Comparison of ENCODE assay signal across 10 cellular contexts in genomic region chr2:102424754-102425153, GRCh38. TPM values are rescaled to one million over a fixed set of nuclear protein-coding genes. Genes with fewer than 3 reads are reported as not detected.
DNase-seq lines count a peak whose midpoint lies in the region; ATAC-seq and TF ChIP-seq lines count a peak whose summit lies in the region.
"Had no signal": no experiment of that assay in that cellular context is flagged by ENCODE, and none has a peak within 500 bp of the region (broad histone marks: within the 10 kb centered on the region; RNA-seq: fewer than 3 reads in every experiment).

No MANE protein-coding gene starts in this region.

- CTCF ChIA-PET in CD8-positive, alpha-beta T cell (lab: Charles Lee): interaction anchor here (1.1 to 1.8 kb wide), 2 partner anchors 9 to 48 kb away, joined by 4 to 6 read pairs; partner anchors contain the start of gene SLC9A4

- DNase-seq in CD8-positive, alpha-beta T cell: no peak
- DNase-seq in SW 1271 (lab: John Stamatoyannopoulos, UW) (no peak), AG08395 (ENCODE audit: low spot score) (no peak), hepatic stellate cell (ENCODE audit: low spot score) (no peak), left lobe of liver (ENCODE audit: low spot score) (no peak)
- DNase-seq: OCI-M1 had no signal

- H3K27ac Mint-ChIP-seq in CD8-positive, alpha-beta T cell: peak overlapping the region; percentile 20
- H3K27ac Mint-ChIP-seq in T-helper 1 cell treated with Interleukin-12 subunit alpha and Interleukin-12 subunit beta and Interleukin-4 antibody, amounts not matched to agents 30 μg/mL and 1 μg/mL, for 36 hours: peak overlapping the region; percentile 74

- no peaks in the 10 kb centered on the region for H3K27me3 ChIP-seq in CD8-positive, alpha-beta T cell (ENCODE audit: insufficient read depth, low read length)

- no peak overlapping the region for H3K4me3 ChIP-seq in CD8-positive, alpha-beta T cell (ENCODE audit: low read depth, low read length)

- no peak overlapping the region for H3K27ac ChIP-seq in CD8-positive, alpha-beta T cell (ENCODE audit: low read depth, low read length)
- H3K27ac ChIP-seq: epithelial cell of prostate had no signal

- no peaks in the 10 kb centered on the region for H3K9me3 Mint-ChIP-seq in CD8-positive, alpha-beta T cell
- H3K9me3 Mint-ChIP-seq in T-helper 1 cell treated with Interleukin-12 subunit alpha and Interleukin-12 subunit beta and Interleukin-4 antibody, amounts not matched to agents 30 μg/mL and 1 μg/mL, for 36 hours: peaks cover 9% of the 10 kb centered on the region

- H3K36me3 ChIP-seq in CD8-positive, alpha-beta T cell (ENCODE audit: insufficient read depth, low read length): no peaks in the 10 kb centered on the region

- no peak for TF ChIP-seq CTCF in CD8-positive, alpha-beta T cell (IDR thresholded peaks at IDR 0.05)

- H3K36me3 Mint-ChIP-seq in CD8-positive, alpha-beta T cell: no peaks in the 10 kb centered on the region
- peaks cover 76% of the 10 kb centered on the region for H3K36me3 Mint-ChIP-seq in T-helper 1 cell treated with Interleukin-12 subunit alpha and Interleukin-12 subunit beta and Interleukin-4 antibody, amounts not matched to agents 30 μg/mL and 1 μg/mL, for 36 hours (ENCODE audit: low read depth)

- H3K9me3 ChIP-seq in CD8-positive, alpha-beta T cell (ENCODE audit: low read length): no peaks in the 10 kb centered on the region

- no peaks in the 10 kb centered on the region for H3K27me3 Mint-ChIP-seq in CD8-positive, alpha-beta T cell (ENCODE audit: low read depth)
- no peaks in the 10 kb centered on the region for H3K27me3 Mint-ChIP-seq in T-helper 1 cell treated with Interleukin-12 subunit alpha and Interleukin-12 subunit beta and Interleukin-4 antibody, amounts not matched to agents 30 μg/mL and 1 μg/mL, for 36 hours (ENCODE audit: low read depth)

- H3K4me3 Mint-ChIP-seq in CD8-positive, alpha-beta T cell: peak overlapping the region; percentile 15
- H3K4me3 Mint-ChIP-seq in T-helper 1 cell treated with Interleukin-12 subunit alpha and Interleukin-12 subunit beta and Interleukin-4 antibody, amounts not matched to agents 30 μg/mL and 1 μg/mL, for 36 hours: peak overlapping the region; percentile 40

- POLR2A ChIA-PET in CD8-positive, alpha-beta T cell (lab: Charles Lee): interaction anchor here (1.4 kb wide), 1 partner anchor 11 kb away, joined by 4 read pairs; no protein-coding TSS in a partner anchor

- intact Hi-C loops in CD8-positive, alpha-beta T cell (cut with DNase I, micrococcal nuclease): no loop called here

- no peaks in the 10 kb centered on the region for H3K4me1 ChIP-seq in CD8-positive, alpha-beta T cell (ENCODE audit: insufficient read depth, low read length)

- H3K4me1 Mint-ChIP-seq in CD8-positive, alpha-beta T cell (ENCODE audit: low read depth): peaks cover 51% of the 10 kb centered on the region
- H3K4me1 Mint-ChIP-seq in T-helper 1 cell treated with Interleukin-12 subunit alpha and Interleukin-12 subunit beta and Interleukin-4 antibody, amounts not matched to agents 30 μg/mL and 1 μg/mL, for 36 hours (ENCODE audit: low read depth): peaks cover 85% of the 10 kb centered on the region

- no peak for ATAC-seq in CD8-positive, alpha-beta T cell
- ATAC-seq in GM19438 (IDR thresholded peaks at IDR 0.05; ENCODE audit: low read depth, unreplicated experiment) (peak; percentile 73), HG03095 (IDR thresholded peaks at IDR 0.05; ENCODE audit: unreplicated experiment) (peak; percentile 92), left lobe of liver (no peak)

RNA-seq across cellular contexts. Expression of gene IL18RAP, which starts 1.8 kb away (rescaled TPM):
- total RNA-seq in CD8-positive, alpha-beta T cell: 10 to 100 TPM in 1 of 2 experiments, 1 to 10 TPM in 1; 7.9 to 10.8 TPM
- total RNA-seq in left lobe of liver: 0.45 TPM

RNA-seq across cellular contexts. Expression of gene SLC9A4, which starts 48.3 kb away (rescaled TPM):
- total RNA-seq in CD8-positive, alpha-beta T cell: not detected
- not detected for total RNA-seq in left lobe of liver

Comparison
In these comparisons a context has a peak if more than half of its experiments do, and no peak if none do; other contexts are left out.
1. ATAC-seq: peak in GM19438 (single experiment) and HG03095 (single experiment); none in CD8-positive, alpha-beta T cell (single experiment) and left lobe of liver (single experiment).